24 cellular contexts compared by ENCODE assay signal in genomic region chr17:11805952-11806351, GRCh38.
DNase-seq lines count a peak whose midpoint lies in the region; ATAC-seq, FAIRE-seq and TF ChIP-seq lines count a peak whose summit lies in the region.
"Had no signal": no experiment of that assay in that cellular context is flagged by ENCODE, and none has a peak within 500 bp of the region (broad histone marks: within the 10 kb centered on the region; RNA-seq: fewer than 3 reads in every experiment).

No MANE protein-coding gene starts in this region.

- H3K27me3 Mint-ChIP-seq in osteocyte (ENCODE audit: unreplicated experiment), result no peaks in the 10 kb centered on the region
- H3K27me3 Mint-ChIP-seq: CD4-positive, alpha-beta T cell had no signal

- H3K27me3 ChIP-seq in HepG2 (ENCODE audit: control insufficient read depth in 1 of 2, insufficient read depth in 2 of 2, low read length in 2 of 2), result peaks cover 0 to 6% of the 10 kb centered on the region in 2 experiments; a peak in 2 of 5 replicates
- no peaks in the 10 kb centered on the region for H3K27me3 ChIP-seq in right lobe of liver
- H3K27me3 ChIP-seq in esophagus muscularis mucosa, result peaks cover 0 to 6% (median 0%) of the 10 kb centered on the region in 4 donors
- no peaks in the 10 kb centered on the region for H3K27me3 ChIP-seq in right atrium auricular region
- H3K27me3 ChIP-seq: BE2C; BLaER1 treated with 17β-estradiol and CSF1 and Interleukin-3, amounts not matched to agents 10 nM and 100 nM had no signal

- H3K4me3 ChIP-seq in HepG2 (replicated peaks in 1 of 3; ENCODE audit: insufficient read depth in 1 of 3, low read depth in 2 of 3, low read length in 3 of 3) (no peak overlapping the region), right lobe of liver (no peak overlapping the region), esophagus muscularis mucosa (no peak overlapping the region), right atrium auricular region (no peak overlapping the region)
- H3K4me3 ChIP-seq: BLaER1 treated with 17β-estradiol and CSF1 and Interleukin-3, amounts not matched to agents 10 nM and 100 nM; GM12878; GM23338 had no signal

- CTCF ChIA-PET in HepG2 (lab: Yijun Ruan, JAX; ENCODE audit: low intra/inter-chr PET ratio, low total read pairs), result no interaction called here

- H3K9me3 ChIP-seq in HepG2 (ENCODE audit: low read length), result no peaks in the 10 kb centered on the region
- no peaks in the 10 kb centered on the region for H3K9me3 ChIP-seq in right lobe of liver
- no peaks in the 10 kb centered on the region for H3K9me3 ChIP-seq in esophagus muscularis mucosa
- H3K9me3 ChIP-seq in right atrium auricular region, result no peaks in the 10 kb centered on the region
- H3K9me3 ChIP-seq: BE2C; BLaER1 treated with 17β-estradiol and CSF1 and Interleukin-3, amounts not matched to agents 10 nM and 100 nM had no signal

- DNase-seq in HepG2 (ENCODE audit: low spot score), result no peak
- no peak for DNase-seq in right lobe of liver
- DNase-seq in esophagus muscularis mucosa (ENCODE audit: extremely low spot score), result peak; percentile 50
- DNase-seq in osteocyte (ENCODE audit: extremely low spot score, unreplicated experiment), result peak; percentile 34
- DNase-seq in KG1 (lab: John Stamatoyannopoulos, UW), result no peak
- DNase-seq in right atrium auricular region (ENCODE audit: low spot score), result no peak
- DNase-seq: ACHN; AML-193; BE2C; CD4-positive, alpha-beta T cell; CD8-positive, alpha-beta memory T cell; DMS 273 treated with DMSO at 0.1 percent for 48 hours; DMS79; EL; GDM1; H9 had no signal

- no peak overlapping the region for H3K4me2 ChIP-seq in HepG2 (ENCODE audit: low read depth, low read length)
- H3K4me2 ChIP-seq: BLaER1 treated with 17β-estradiol and CSF1 and Interleukin-3, amounts not matched to agents 10 nM and 100 nM; GM23338 had no signal

- 76% methylated on average over 7 of the region's 7 CpGs for WGBS in HepG2 (ENCODE audit: low lambda C conversion rate)
- 85% methylated on average over 7 of the region's 7 CpGs for WGBS in right lobe of liver (ENCODE audit: insufficient coverage, low coverage, low lambda C conversion rate, missing lambda C conversion rate)
- 97% methylated on average over 7 of the region's 7 CpGs for WGBS in esophagus muscularis mucosa

- TF ChIP-seq RAD21 in HepG2 (CRISPR knock-in tag; IDR thresholded peaks at IDR 0.05), result no peak

- no peaks in the 10 kb centered on the region for H3K79me2 ChIP-seq in HepG2 (ENCODE audit: insufficient read depth, low read length)

- TF ChIP-seq CTCF in HepG2 (CRISPR knock-in tag; IDR thresholded peaks at IDR 0.05) (no peak), right lobe of liver (IDR thresholded peaks at IDR 0.05) (no peak), esophagus muscularis mucosa (IDR thresholded peaks at IDR 0.05) (no peak), osteocyte (IDR thresholded peaks at IDR 0.05) (no peak), right atrium auricular region (IDR thresholded peaks at IDR 0.05) (no peak)

- H3K27ac ChIP-seq in HepG2 (ENCODE audit: extremely low read length, insufficient read depth, low read length) (no peak overlapping the region), right lobe of liver (no peak overlapping the region), esophagus muscularis mucosa (replicated peaks in 1 of 4) (no peak overlapping the region), right atrium auricular region (no peak overlapping the region)
- H3K27ac ChIP-seq: 22Rv1; BLaER1 treated with 17β-estradiol and CSF1 and Interleukin-3, amounts not matched to agents 10 nM and 100 nM had no signal

- no peak overlapping the region for H3K9ac ChIP-seq in HepG2 (ENCODE audit: insufficient read depth, low read depth, low read length)
- H3K9ac ChIP-seq: BLaER1 treated with 17β-estradiol and CSF1 and Interleukin-3, amounts not matched to agents 10 nM and 100 nM had no signal

- H3K36me3 ChIP-seq in HepG2 (replicated peaks in 1 of 2; ENCODE audit: control insufficient read depth in 1 of 2, insufficient read depth in 2 of 2, low read length in 2 of 2), result no peaks in the 10 kb centered on the region
- no peaks in the 10 kb centered on the region for H3K36me3 ChIP-seq in right lobe of liver
- no peaks in the 10 kb centered on the region for H3K36me3 ChIP-seq in esophagus muscularis mucosa
- no peaks in the 10 kb centered on the region for H3K36me3 ChIP-seq in right atrium auricular region
- H3K36me3 ChIP-seq: BE2C; BLaER1 treated with 17β-estradiol and CSF1 and Interleukin-3, amounts not matched to agents 10 nM and 100 nM had no signal

- FAIRE-seq in HepG2 (lab: Jason Lieb, UNC), result no peak
- FAIRE-seq: A204.1, D721Med, GM12878 had no signal

- H2AFZ ChIP-seq in HepG2 (ENCODE audit: low read length), result no peak overlapping the region
- H2AFZ ChIP-seq: GM23338 had no signal

- H3K36me3 Mint-ChIP-seq in osteocyte (ENCODE audit: unreplicated experiment), result no peaks in the 10 kb centered on the region
- H3K36me3 Mint-ChIP-seq: CD14-positive monocyte; CD8-positive, alpha-beta memory T cell had no signal

- no peak overlapping the region for H3K27ac Mint-ChIP-seq in osteocyte (ENCODE audit: unreplicated experiment)
- H3K27ac Mint-ChIP-seq: CD14-positive monocyte; CD4-positive, alpha-beta T cell; CD8-positive, alpha-beta memory T cell; GM23338; H9 had no signal

- in situ Hi-C loops in HepG2 (cut with HindIII; ENCODE audit: extremely low pct_ligation_motif_present, low pct_unique_long_range_greater_than_20kb), result no loop called here

- H4K20me1 ChIP-seq in HepG2 (ENCODE audit: insufficient read depth, low read length), result no peaks in the 10 kb centered on the region
- H4K20me1 ChIP-seq: BLaER1 treated with 17β-estradiol and CSF1 and Interleukin-3, amounts not matched to agents 10 nM and 100 nM had no signal

- no peak for TF ChIP-seq EP300 in HepG2 (IDR thresholded peaks at IDR 0.05; ENCODE audit: low read depth in 2 of 2, low read length in 2 of 2)
- TF ChIP-seq EP300 in HepG2 (CRISPR knock-in tag; IDR thresholded peaks at IDR 0.05; ENCODE audit: borderline replicate concordance), result no peak
- TF ChIP-seq EP300 in esophagus muscularis mucosa (IDR thresholded peaks at IDR 0.05), result no peak

- no TSS peak for BruUV-seq in HepG2 (replicated peaks; lab: Mats Ljungman, UMichigan)

- H3K9me3 Mint-ChIP-seq in osteocyte (ENCODE audit: unreplicated experiment), result peaks cover 6% of the 10 kb centered on the region
- H3K9me3 Mint-ChIP-seq: H9 had no signal

- ATAC-seq in HepG2, result no peak
- no peak for ATAC-seq in right lobe of liver
- ATAC-seq: GM12878, GM23338, HCT116 had no signal

- POLR2A ChIA-PET in HepG2 (lab: Yijun Ruan, JAX), result no interaction called here

- no peaks in the 10 kb centered on the region for H3K4me1 Mint-ChIP-seq in osteocyte (ENCODE audit: unreplicated experiment)
- H3K4me1 Mint-ChIP-seq: CD14-positive monocyte; CD8-positive, alpha-beta memory T cell; GM23338 had no signal

- TF ChIP-seq POLR2A in HepG2 (IDR thresholded peaks at IDR 0.05; ENCODE audit: insufficient read depth in 1 of 2, low read depth in 2 of 2, low read length in 2 of 2) (no peak), right lobe of liver (IDR thresholded peaks at IDR 0.05) (no peak), esophagus muscularis mucosa (IDR thresholded peaks at IDR 0.05; ENCODE audit: low read depth) (no peak)

- H3K4me1 ChIP-seq in HepG2 (ENCODE audit: insufficient read depth, low read length) (no peaks in the 10 kb centered on the region), right lobe of liver (no peaks in the 10 kb centered on the region), esophagus muscularis mucosa (no peaks in the 10 kb centered on the region), right atrium auricular region (no peaks in the 10 kb centered on the region)
- H3K4me1 ChIP-seq: BE2C had no signal

- no peak overlapping the region for H3K4me3 Mint-ChIP-seq in osteocyte (ENCODE audit: unreplicated experiment)
- H3K4me3 Mint-ChIP-seq: CD14-positive monocyte; CD4-positive, alpha-beta T cell; CD8-positive, alpha-beta memory T cell; GM23338; H9 had no signal

- intact Hi-C loops in HepG2 (cut with micrococcal nuclease; ENCODE audit: unreplicated experiment), result no loop called here
- intact Hi-C loops in right lobe of liver (cut with DNase I), result loop anchor here in 1 of 2 donors (10.0 kb wide), 1 partner anchor 49 kb away; no protein-coding TSS in a partner anchor
- intact Hi-C loops in esophagus muscularis mucosa (cut with DNase I), result no loop called here

TF ChIP-seq in HepG2, 621 proteins besides CTCF, POLR2A, EP300 and RAD21 (continues in another document):
- TF ChIP-seq ARID4A (CRISPR knock-in tag; IDR thresholded peaks at IDR 0.05; ENCODE audit: borderline replicate concordance) (no peak), THAP11 (CRISPR knock-in tag; IDR thresholded peaks at IDR 0.05) (no peak), ZNF768 (CRISPR knock-in tag; IDR thresholded peaks at IDR 0.05) (no peak)

Comparison
In these comparisons a context has a peak if more than half of its experiments do, and no peak if none do; other contexts are left out.
1. DNase-seq: peak in esophagus muscularis mucosa (single experiment) and osteocyte (single experiment); none in HepG2 (single experiment), right lobe of liver (0 of 3), KG1 (single experiment) and right atrium auricular region (single experiment).